In the genomic region with DNA sequence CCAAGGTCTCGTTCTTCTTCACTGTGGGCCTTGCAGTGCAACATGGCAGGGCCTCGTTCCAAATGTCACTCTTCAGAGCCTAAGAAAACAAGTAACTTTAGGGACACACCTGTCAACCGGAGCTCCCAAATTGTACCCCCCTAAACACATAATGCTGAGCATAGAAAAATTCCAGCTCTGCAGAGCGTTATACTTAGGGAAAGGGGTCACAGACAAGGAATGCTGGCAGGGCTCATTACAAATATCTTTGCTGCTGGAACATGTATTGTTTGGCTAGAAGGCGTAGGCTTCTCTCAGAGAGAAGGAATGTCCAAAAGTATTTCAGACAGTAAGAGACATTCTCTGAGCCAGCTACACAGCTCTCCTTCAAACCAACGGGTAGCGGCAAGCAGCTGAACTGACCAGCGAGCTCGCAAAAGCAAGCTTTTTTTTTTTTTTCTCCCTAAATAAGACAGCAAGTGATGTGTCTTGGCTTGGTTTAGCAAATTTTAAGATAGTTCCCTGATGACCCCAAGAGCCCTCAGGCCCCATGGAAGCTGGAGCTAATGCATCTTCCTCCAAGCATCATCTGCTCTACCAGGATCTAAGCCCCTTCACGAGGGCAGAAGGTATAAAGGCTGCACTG, we compare ENCODE assay signal across 1 cellular context.
TF ChIP-seq lines count a peak whose summit lies in the region.

No MANE protein-coding gene starts in this region.

TF ChIP-seq in SK-N-SH treated with all-trans-retinoic acid at 6 μM for 48 hours, 23 proteins besides CTCF, POLR2A, EP300 and RAD21 (continued from another document):
- TF ChIP-seq CSDC2 (CRISPR knock-in tag; IDR thresholded peaks at IDR 0.05): peak; percentile 53; the same call in 1 of the 2 replicates
